In genomic region chr1:156376146-156376545, GRCh38 we compare ENCODE assay signal across 1 cellular context.
TF ChIP-seq lines count a peak whose summit lies in the region.

No MANE protein-coding gene starts in this region.

TF ChIP-seq in SK-N-SH treated with all-trans-retinoic acid at 6 μM for 48 hours, 23 proteins besides CTCF, POLR2A, EP300 and RAD21 (continued from another document):
- TF ChIP-seq, protein P1, sequence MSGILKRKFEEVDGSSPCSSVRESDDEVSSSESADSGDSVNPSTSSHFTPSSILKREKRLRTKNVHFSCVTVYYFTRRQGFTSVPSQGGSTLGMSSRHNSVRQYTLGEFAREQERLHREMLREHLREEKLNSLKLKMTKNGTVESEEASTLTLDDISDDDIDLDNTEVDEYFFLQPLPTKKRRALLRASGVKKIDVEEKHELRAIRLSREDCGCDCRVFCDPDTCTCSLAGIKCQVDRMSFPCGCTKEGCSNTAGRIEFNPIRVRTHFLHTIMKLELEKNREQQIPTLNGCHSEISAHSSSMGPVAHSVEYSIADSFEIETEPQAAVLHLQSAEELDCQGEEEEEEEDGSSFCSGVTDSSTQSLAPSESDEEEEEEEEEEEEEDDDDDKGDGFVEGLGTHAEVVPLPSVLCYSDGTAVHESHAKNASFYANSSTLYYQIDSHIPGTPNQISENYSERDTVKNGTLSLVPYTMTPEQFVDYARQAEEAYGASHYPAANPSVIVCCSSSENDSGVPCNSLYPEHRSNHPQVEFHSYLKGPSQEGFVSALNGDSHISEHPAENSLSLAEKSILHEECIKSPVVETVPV (CRISPR knock-in tag; IDR thresholded peaks at IDR 0.05): no peak
- TF ChIP-seq, protein P2, sequence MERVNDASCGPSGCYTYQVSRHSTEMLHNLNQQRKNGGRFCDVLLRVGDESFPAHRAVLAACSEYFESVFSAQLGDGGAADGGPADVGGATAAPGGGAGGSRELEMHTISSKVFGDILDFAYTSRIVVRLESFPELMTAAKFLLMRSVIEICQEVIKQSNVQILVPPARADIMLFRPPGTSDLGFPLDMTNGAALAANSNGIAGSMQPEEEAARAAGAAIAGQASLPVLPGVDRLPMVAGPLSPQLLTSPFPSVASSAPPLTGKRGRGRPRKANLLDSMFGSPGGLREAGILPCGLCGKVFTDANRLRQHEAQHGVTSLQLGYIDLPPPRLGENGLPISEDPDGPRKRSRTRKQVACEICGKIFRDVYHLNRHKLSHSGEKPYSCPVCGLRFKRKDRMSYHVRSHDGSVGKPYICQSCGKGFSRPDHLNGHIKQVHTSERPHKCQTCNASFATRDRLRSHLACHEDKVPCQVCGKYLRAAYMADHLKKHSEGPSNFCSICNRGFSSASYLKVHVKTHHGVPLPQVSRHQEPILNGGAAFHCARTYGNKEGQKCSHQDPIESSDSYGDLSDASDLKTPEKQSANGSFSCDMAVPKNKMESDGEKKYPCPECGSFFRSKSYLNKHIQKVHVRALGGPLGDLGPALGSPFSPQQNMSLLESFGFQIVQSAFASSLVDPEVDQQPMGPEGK (CRISPR knock-in tag; IDR thresholded peaks at IDR 0.05; ENCODE audit: borderline replicate concordance): no peak
